ENCODE assay signal across 13 cellular contexts in the genomic region with DNA sequence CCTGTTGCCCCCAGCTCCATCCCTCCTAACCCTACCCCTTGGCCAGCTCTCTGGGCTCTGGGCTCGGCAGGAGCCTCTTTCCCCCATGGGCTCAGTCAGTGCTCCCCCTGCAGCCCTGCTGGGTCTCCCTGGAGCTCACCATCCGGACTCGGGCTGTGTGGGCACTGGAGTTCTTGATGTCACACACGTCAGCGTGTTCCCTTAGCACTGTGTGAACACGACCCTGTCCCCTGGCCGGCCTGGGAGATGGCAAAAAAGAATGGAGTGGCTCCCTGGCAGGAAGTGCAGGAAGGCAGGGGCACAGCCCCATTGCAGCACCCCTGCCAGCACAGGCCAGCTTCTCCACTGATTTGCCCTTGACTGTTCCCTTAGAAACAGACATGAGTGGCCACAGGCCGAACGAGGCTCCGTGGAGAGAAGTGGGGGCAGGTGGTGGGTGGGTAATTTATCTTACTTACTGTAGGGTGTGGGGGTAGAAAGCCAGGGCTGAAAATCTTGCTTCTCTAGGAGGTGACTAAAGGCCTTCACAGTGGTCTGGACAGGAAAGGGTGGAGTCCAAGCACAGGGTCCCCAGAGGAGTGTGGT.
DNase-seq lines count a peak whose midpoint lies in the region; ATAC-seq, FAIRE-seq and TF ChIP-seq lines count a peak whose summit lies in the region.
"Had no signal": no experiment of that assay in that cellular context is flagged by ENCODE, and none has a peak within 500 bp of the region (broad histone marks: within the 10 kb centered on the region; RNA-seq: fewer than 3 reads in every experiment).

No MANE protein-coding gene starts in this region.

- no peaks in the 10 kb centered on the region for H3K4me1 Mint-ChIP-seq in naive thymus-derived CD4-positive, alpha-beta T cell

- intact Hi-C loops in naive thymus-derived CD4-positive, alpha-beta T cell (cut with micrococcal nuclease) = no loop called here

- H3K9me3 Mint-ChIP-seq in naive thymus-derived CD4-positive, alpha-beta T cell = peaks cover 0 to 5% (median 0%) of the 10 kb centered on the region in 11 donors

- ATAC-seq in HG02678 (IDR thresholded peaks at IDR 0.05; ENCODE audit: unreplicated experiment) = no peak
- no peak for ATAC-seq in naive thymus-derived CD4-positive, alpha-beta T cell
- ATAC-seq: K562 had no signal

- WGBS in suprapubic skin = 39% methylated on average over 9 of the region's 10 CpGs

- TF ChIP-seq EP300 in suprapubic skin (IDR thresholded peaks at IDR 0.05) = no peak

- no peaks in the 10 kb centered on the region for H3K9me3 ChIP-seq in suprapubic skin
- no peaks in the 10 kb centered on the region for H3K9me3 ChIP-seq in naive thymus-derived CD4-positive, alpha-beta T cell (ENCODE audit: control insufficient read depth in 2 of 3, low read length in 3 of 3)
- H3K9me3 ChIP-seq: thoracic aorta had no signal

- H3K27ac ChIP-seq in suprapubic skin = peak overlapping the region; percentile 72
- no peak overlapping the region for H3K27ac ChIP-seq in naive thymus-derived CD4-positive, alpha-beta T cell (ENCODE audit: low read depth, low read length)
- H3K27ac ChIP-seq: 22Rv1 had no signal

- H3K27ac Mint-ChIP-seq in naive thymus-derived CD4-positive, alpha-beta T cell = no peak overlapping the region

- TF ChIP-seq POLR2A in suprapubic skin (IDR thresholded peaks at IDR 0.05) = no peak

- CTCF ChIA-PET in naive thymus-derived CD4-positive, alpha-beta T cell (lab: Charles Lee) = no interaction called here

- POLR2A ChIA-PET in naive thymus-derived CD4-positive, alpha-beta T cell (lab: Charles Lee) = no interaction called here

- H3K4me3 Mint-ChIP-seq in naive thymus-derived CD4-positive, alpha-beta T cell = no peak overlapping the region

- H3K36me3 ChIP-seq in bronchial epithelial cell (ENCODE audit: control insufficient read depth, insufficient read depth, low read length) (no peaks in the 10 kb centered on the region), suprapubic skin (no peaks in the 10 kb centered on the region)
- no peaks in the 10 kb centered on the region for H3K36me3 ChIP-seq in naive thymus-derived CD4-positive, alpha-beta T cell (ENCODE audit: control insufficient read depth in 2 of 3, insufficient read depth in 3 of 3, low read length in 3 of 3)
- H3K36me3 ChIP-seq: thoracic aorta had no signal

- H3K4me3 ChIP-seq in bronchial epithelial cell (ENCODE audit: low read depth, low read length) = no peak overlapping the region
- no peak overlapping the region for H3K4me3 ChIP-seq in suprapubic skin
- no peak overlapping the region for H3K4me3 ChIP-seq in naive thymus-derived CD4-positive, alpha-beta T cell (ENCODE audit: low read length)
- H3K4me3 ChIP-seq: K562, thoracic aorta had no signal

- H3K36me3 Mint-ChIP-seq in naive thymus-derived CD4-positive, alpha-beta T cell = no peaks in the 10 kb centered on the region

- H3K4me1 ChIP-seq in suprapubic skin = peaks cover 17% of the 10 kb centered on the region
- H3K4me1 ChIP-seq in naive thymus-derived CD4-positive, alpha-beta T cell (ENCODE audit: control insufficient read depth in 2 of 2, insufficient read depth in 2 of 2, low read length in 2 of 2) = no peaks in the 10 kb centered on the region

- H3K27me3 Mint-ChIP-seq in naive thymus-derived CD4-positive, alpha-beta T cell = peaks cover 0 to 12% (median 1%) of the 10 kb centered on the region in 5 donors

- peak; percentile 7 for FAIRE-seq in bronchial epithelial cell (lab: Jason Lieb, UNC)
- FAIRE-seq: K562, TTC549 had no signal

- H3K27me3 ChIP-seq in bronchial epithelial cell (ENCODE audit: control insufficient read depth, insufficient read depth, low read length) (no peaks in the 10 kb centered on the region), suprapubic skin (no peaks in the 10 kb centered on the region)
- H3K27me3 ChIP-seq in naive thymus-derived CD4-positive, alpha-beta T cell (ENCODE audit: control insufficient read depth in 2 of 2, insufficient read depth in 2 of 2, low read length in 2 of 2) = no peaks in the 10 kb centered on the region

- peak; percentile 45 to 81 (median 58) for DNase-seq in NCI-H1417 (lab: John Stamatoyannopoulos, UW)
- DNase-seq in NCI-H1417 treated with DMSO at 0.1 percent for 48 hours (lab: John Stamatoyannopoulos, UW) = no peak
- DNase-seq in bronchial epithelial cell (ENCODE audit: low read depth) = no peak
- DNase-seq in medulla oblongata (ENCODE audit: extremely low spot score) = peak; percentile 57
- peak in 1 of 2 donors; percentile 60 for DNase-seq in suprapubic skin (ENCODE audit: low spot score in 2 of 2)
- no peak for DNase-seq in NCI-H187 treated with DMSO at 0.1 percent for 48 hours (lab: John Stamatoyannopoulos, UW)
- DNase-seq in naive thymus-derived CD4-positive, alpha-beta T cell = no peak
- DNase-seq: activated naive CD4-positive, alpha-beta T cell had no signal

- TF ChIP-seq CTCF in bronchial epithelial cell (IDR thresholded peaks at IDR 0.05; ENCODE audit: insufficient read depth, low read length, severe bottlenecking) = no peak
- TF ChIP-seq CTCF in suprapubic skin (IDR thresholded peaks at IDR 0.05) = no peak

Comparison
In these comparisons a context has a peak if more than half of its experiments do, and no peak if none do; other contexts are left out.
1. DNase-seq: peak in NCI-H1417 (3 of 3) and medulla oblongata (single experiment); none in NCI-H1417 treated with DMSO at 0.1 percent for 48 hours (single experiment), bronchial epithelial cell (single experiment), NCI-H187 treated with DMSO at 0.1 percent for 48 hours (single experiment) and naive thymus-derived CD4-positive, alpha-beta T cell (0 of 9).